9 cellular contexts compared by ENCODE assay signal in genomic region chr15:67091966-67092677, GRCh38. TPM values are rescaled to one million over a fixed set of nuclear protein-coding genes. Genes with fewer than 3 reads are reported as not detected.
DNase-seq lines count a peak whose midpoint lies in the region; ATAC-seq and TF ChIP-seq lines count a peak whose summit lies in the region.
"Had no signal": no experiment of that assay in that cellular context is flagged by ENCODE, and none has a peak within 500 bp of the region (broad histone marks: within the 10 kb centered on the region; RNA-seq: fewer than 3 reads in every experiment).

No MANE protein-coding gene starts in this region.

- peaks cover 81% of the 10 kb centered on the region for H3K4me1 Mint-ChIP-seq in CD8-positive, alpha-beta T cell (ENCODE audit: low read depth)
- peaks cover 68% of the 10 kb centered on the region for H3K4me1 Mint-ChIP-seq in nephron

- no peak for DNase-seq in CD8-positive, alpha-beta T cell
- DNase-seq in NCI-H69 (lab: John Stamatoyannopoulos, UW): peak; percentile 93
- peak in 4 of 61 donors; percentile 13 to 44 (median 27) for DNase-seq in caudate nucleus (lab: John Stamatoyannopoulos, UW)
- DNase-seq in GOT3 (lab: John Stamatoyannopoulos, UW): no peak
- no peak for DNase-seq in germinal center (ENCODE audit: low spot score)
- DNase-seq: NCI-H1092 treated with DMSO at 0.1 percent for 48 hours had no signal

- H3K9me3 ChIP-seq in CD8-positive, alpha-beta T cell (ENCODE audit: low read length): no peaks in the 10 kb centered on the region

- ATAC-seq in CD8-positive, alpha-beta T cell: no peak
- ATAC-seq in HG03159 (IDR thresholded peaks at IDR 0.05; ENCODE audit: unreplicated experiment): no peak
- no peak for ATAC-seq in GM18868 (IDR thresholded peaks at IDR 0.05; ENCODE audit: unreplicated experiment)

- no peak for TF ChIP-seq CTCF in CD8-positive, alpha-beta T cell (IDR thresholded peaks at IDR 0.05)
- TF ChIP-seq CTCF in nephron (IDR thresholded peaks at IDR 0.05; ENCODE audit: unreplicated experiment in 3 of 3): no peak

- H3K9me3 Mint-ChIP-seq in CD8-positive, alpha-beta T cell: no peaks in the 10 kb centered on the region
- H3K9me3 Mint-ChIP-seq in nephron: no peaks in the 10 kb centered on the region

- H3K27ac ChIP-seq in CD8-positive, alpha-beta T cell (ENCODE audit: low read depth, low read length): no peak overlapping the region
- peak overlapping the region; percentile 58 for H3K27ac ChIP-seq in caudate nucleus (ENCODE audit: low read depth, low read length)

- H3K27me3 ChIP-seq in CD8-positive, alpha-beta T cell (ENCODE audit: insufficient read depth, low read length): no peaks in the 10 kb centered on the region

- H3K4me3 ChIP-seq in CD8-positive, alpha-beta T cell (ENCODE audit: low read depth, low read length): no peak overlapping the region

- CTCF ChIA-PET in CD8-positive, alpha-beta T cell (lab: Charles Lee): interaction anchor here (0.8 to 2.5 kb wide), 3 partner anchors 9 to 30 kb away, joined by 3 to 6 read pairs (median 3); no protein-coding TSS in a partner anchor

- H3K36me3 Mint-ChIP-seq in CD8-positive, alpha-beta T cell: peaks cover 10% of the 10 kb centered on the region
- H3K36me3 Mint-ChIP-seq in nephron (ENCODE audit: low read depth): peaks cover 12% of the 10 kb centered on the region

- H3K27ac Mint-ChIP-seq in CD8-positive, alpha-beta T cell: peak overlapping the region; percentile 71
- H3K27ac Mint-ChIP-seq in nephron: peak overlapping the region; percentile 42 to 79 (median 73)

- POLR2A ChIA-PET in CD8-positive, alpha-beta T cell (lab: Charles Lee): interaction anchor here (0.8 to 1.2 kb wide), 2 partner anchors 10 to 19 kb away, joined by 3 to 4 read pairs; no protein-coding TSS in a partner anchor

- no peaks in the 10 kb centered on the region for H3K36me3 ChIP-seq in CD8-positive, alpha-beta T cell (ENCODE audit: insufficient read depth, low read length)

- peaks cover 31% of the 10 kb centered on the region for H3K4me1 ChIP-seq in CD8-positive, alpha-beta T cell (ENCODE audit: insufficient read depth, low read length)

- no peaks in the 10 kb centered on the region for H3K27me3 Mint-ChIP-seq in CD8-positive, alpha-beta T cell (ENCODE audit: low read depth)
- H3K27me3 Mint-ChIP-seq in nephron (ENCODE audit: low read depth): no peaks in the 10 kb centered on the region

- intact Hi-C loops in CD8-positive, alpha-beta T cell (cut with DNase I, micrococcal nuclease): loop anchor here in 1 of 2 experiments (1.0 to 2.0 kb wide), 2 partner anchors 9 to 29 kb away; no protein-coding TSS in a partner anchor

- H3K4me3 Mint-ChIP-seq in CD8-positive, alpha-beta T cell: no peak overlapping the region
- no peak overlapping the region for H3K4me3 Mint-ChIP-seq in nephron

RNA-seq across cellular contexts. Expression of gene SMAD3, which starts 26.7 kb away (rescaled TPM):
- total RNA-seq in CD8-positive, alpha-beta T cell: 10 to 100 TPM; 25.4 to 29.0 TPM
